Comparison of ENCODE assay signal across 15 cellular contexts in the genomic region with DNA sequence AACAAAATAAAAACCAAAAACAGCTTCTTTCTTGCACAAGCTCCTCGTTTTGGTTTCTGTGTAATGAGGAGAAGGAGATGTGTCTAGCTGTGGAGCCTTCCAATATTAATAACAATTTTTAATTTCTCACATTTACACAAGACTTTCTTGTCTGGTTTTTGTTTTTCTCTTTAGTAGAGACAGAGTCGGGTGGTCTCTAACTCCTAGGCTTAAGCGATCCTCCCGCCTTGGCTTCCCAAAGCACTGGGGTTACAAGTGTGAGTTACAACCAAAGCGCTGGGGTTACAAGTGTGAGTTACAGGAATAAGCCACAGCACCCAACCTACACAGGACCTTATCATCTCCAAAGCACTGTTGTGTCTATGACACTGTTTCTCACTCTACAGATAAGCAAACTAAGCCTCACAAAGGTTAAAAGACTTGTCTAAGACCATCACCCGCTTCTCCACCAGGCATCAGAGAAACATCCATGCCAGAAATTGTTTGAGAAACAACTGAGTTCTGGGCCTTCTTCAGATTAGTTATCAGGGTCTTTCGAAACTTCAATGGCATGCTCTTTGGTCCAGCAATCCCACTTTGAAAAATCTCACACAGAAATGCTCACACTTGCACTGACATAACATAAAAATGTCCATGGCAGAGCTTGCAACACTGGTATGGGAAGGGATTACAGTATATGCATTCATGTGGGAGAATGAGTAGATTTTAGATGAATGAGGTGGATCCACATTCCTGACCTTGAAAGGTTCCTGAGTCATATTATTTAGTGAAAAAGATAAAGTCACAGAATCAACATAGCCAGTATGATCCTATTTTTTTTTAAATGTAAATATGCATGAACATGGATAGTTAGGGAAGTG. TPM values are rescaled to one million over a fixed set of nuclear protein-coding genes. Genes with fewer than 3 reads are reported as not detected.
DNase-seq lines count a peak whose midpoint lies in the region; ATAC-seq, FAIRE-seq and TF ChIP-seq lines count a peak whose summit lies in the region.
"Had no signal": no experiment of that assay in that cellular context is flagged by ENCODE, and none has a peak within 500 bp of the region (broad histone marks: within the 10 kb centered on the region; RNA-seq: fewer than 3 reads in every experiment).

No MANE protein-coding gene starts in this region.

- CTCF ChIA-PET in A549 (lab: Yijun Ruan, JAX), result interaction anchor here (0.9 to 2.7 kb wide), 3 partner anchors 11 to 113 kb away, joined by 3 to 11 read pairs (median 3); no protein-coding TSS in a partner anchor
- CTCF ChIA-PET in activated CD4-positive, alpha-beta memory T cell treated with anti-CD3 and anti-CD28 coated beads, Interleukin-2, amount 10 ng/mL, durations not matched to agents 7 days and 5 days (lab: Charles Lee), result interaction anchor here (0.6 kb wide), 1 partner anchor 179 kb away, joined by 5 read pairs; no protein-coding TSS in a partner anchor

- H2AFZ ChIP-seq in hepatocyte, result no peak overlapping the region

- no peak for TF ChIP-seq RAD21 in A549 (conservative IDR thresholded peaks at IDR 0.05 in 1 of 2, IDR thresholded peaks at IDR 0.05 in 1 of 2)

- H3K79me2 ChIP-seq in hepatocyte, result peaks cover 45% of the 10 kb centered on the region

- TF ChIP-seq POLR2A in A549 (IDR thresholded peaks at IDR 0.05; ENCODE audit: low read length), result no peak
- TF ChIP-seq POLR2A in uterus (IDR thresholded peaks at IDR 0.05), result no peak

- DNase-seq in A549 (ENCODE audit: low read depth in 1 of 2, low spot score in 1 of 2), result peak in 1 of 2 experiments; percentile 37
- peak; percentile 34 for DNase-seq in HCEC 1CT
- peak; percentile 30 for DNase-seq in astrocyte of the hippocampus (ENCODE audit: low read depth, low spot score)
- peak; percentile 43 for DNase-seq in hepatocyte (ENCODE audit: low spot score)
- no peak for DNase-seq in activated CD4-positive, alpha-beta memory T cell treated with anti-CD3 and anti-CD28 coated beads, Interleukin-2, amount 10 ng/mL, durations not matched to agents 7 days and 5 days
- DNase-seq in RPMI8226, result no peak
- DNase-seq in uterus, result no peak
- no peak for DNase-seq in LoVo (ENCODE audit: low spot score)
- DNase-seq: colonic mucosa, NCI-H1092 treated with DMSO at 0.1 percent for 48 hours, NCI-H2171 treated with DMSO at 0.1 percent for 48 hours, ovary had no signal

- no peak overlapping the region for H3K4me3 ChIP-seq in A549
- H3K4me3 ChIP-seq in hepatocyte, result no peak overlapping the region
- H3K4me3 ChIP-seq in uterus, result no peak overlapping the region
- H3K4me3 ChIP-seq: colonic mucosa, esophagus muscularis mucosa, ovary had no signal

- no peaks in the 10 kb centered on the region for H3K9me2 ChIP-seq in hepatocyte (replicated peaks; ENCODE audit: insufficient read depth)

- peaks cover 26% of the 10 kb centered on the region for H3K4me1 Mint-ChIP-seq in activated CD4-positive, alpha-beta memory T cell treated with anti-CD3 and anti-CD28 coated beads, Interleukin-2, amount 10 ng/mL, durations not matched to agents 7 days and 5 days

- H3K27me3 ChIP-seq in hepatocyte (no peaks in the 10 kb centered on the region), uterus (no peaks in the 10 kb centered on the region)
- H3K27me3 ChIP-seq: colonic mucosa, esophagus muscularis mucosa, ovary had no signal

- H3K4me1 ChIP-seq in A549 (peaks cover 29% of the 10 kb centered on the region), hepatocyte (ENCODE audit: insufficient read depth) (peaks cover 34% of the 10 kb centered on the region), uterus (no peaks in the 10 kb centered on the region)
- H3K4me1 ChIP-seq: colonic mucosa had no signal

- POLR2A ChIA-PET in A549 (lab: Yijun Ruan, JAX), result interaction anchor here (1.0 kb wide), 1 partner anchor 125 kb away, joined by 3 read pairs; no protein-coding TSS in a partner anchor
- POLR2A ChIA-PET in activated CD4-positive, alpha-beta memory T cell treated with anti-CD3 and anti-CD28 coated beads, Interleukin-2, amount 10 ng/mL, durations not matched to agents 7 days and 5 days (lab: Charles Lee), result interaction anchor here (0.6 to 0.8 kb wide), 2 partner anchors 11 to 120 kb away, joined by 3 to 6 read pairs; no protein-coding TSS in a partner anchor

- ATAC-seq in A549, result no peak
- ATAC-seq: SK-N-SH treated with all-trans-retinoic acid at 6 μM for 48 hours had no signal

- peaks cover 10% of the 10 kb centered on the region for H3K9me3 ChIP-seq in A549
- no peaks in the 10 kb centered on the region for H3K9me3 ChIP-seq in hepatocyte (ENCODE audit: low read depth)
- no peaks in the 10 kb centered on the region for H3K9me3 ChIP-seq in uterus
- H3K9me3 ChIP-seq: colonic mucosa, esophagus muscularis mucosa, ovary had no signal

- no peak overlapping the region for H3K4me3 Mint-ChIP-seq in activated CD4-positive, alpha-beta memory T cell treated with anti-CD3 and anti-CD28 coated beads, Interleukin-2, amount 10 ng/mL, durations not matched to agents 7 days and 5 days
- H3K4me3 Mint-ChIP-seq: activated naive CD4-positive, alpha-beta T cell treated with anti-CD3 and anti-CD28 coated beads, Interleukin-2, amount 50 U/mL, for 24 hours had no signal

- H3K27me3 Mint-ChIP-seq in activated CD4-positive, alpha-beta memory T cell treated with anti-CD3 and anti-CD28 coated beads, Interleukin-2, amount 10 ng/mL, durations not matched to agents 7 days and 5 days, result no peaks in the 10 kb centered on the region
- H3K27me3 Mint-ChIP-seq: activated naive CD4-positive, alpha-beta T cell treated with anti-CD3 and anti-CD28 coated beads, Interleukin-2, amount 50 U/mL, for 24 hours had no signal

- H3K27ac ChIP-seq in A549 (no peak overlapping the region), hepatocyte (peak overlapping the region; percentile 63), uterus (no peak overlapping the region)
- H3K27ac ChIP-seq: colonic mucosa, esophagus muscularis mucosa, ovary had no signal

- peaks cover 2% of the 10 kb centered on the region for H3K9me3 Mint-ChIP-seq in activated CD4-positive, alpha-beta memory T cell treated with anti-CD3 and anti-CD28 coated beads, Interleukin-2, amount 10 ng/mL, durations not matched to agents 7 days and 5 days
- H3K9me3 Mint-ChIP-seq: activated naive CD4-positive, alpha-beta T cell treated with anti-CD3 and anti-CD28 coated beads, Interleukin-2, amount 50 U/mL, for 24 hours had no signal

- H3K36me3 ChIP-seq in hepatocyte (replicated peaks; ENCODE audit: insufficient read depth, low read depth) (no peaks in the 10 kb centered on the region), uterus (no peaks in the 10 kb centered on the region)
- H3K36me3 ChIP-seq: colonic mucosa, esophagus muscularis mucosa, ovary had no signal

- no peak for TF ChIP-seq EP300 in A549 (IDR thresholded peaks at IDR 0.05)

- intact Hi-C loops in uterus (cut with DNase I; ENCODE audit: low total_unique reads), result no loop called here

- WGBS in A549 (ENCODE audit: missing lambda C conversion rate), result 69% methylated on average over 7 of the region's 7 CpGs
- WGBS in hepatocyte (ENCODE audit: low lambda C conversion rate, missing lambda C conversion rate), result 81% methylated on average over 7 of the region's 7 CpGs

- no peak overlapping the region for H3K27ac Mint-ChIP-seq in activated CD4-positive, alpha-beta memory T cell treated with anti-CD3 and anti-CD28 coated beads, Interleukin-2, amount 10 ng/mL, durations not matched to agents 7 days and 5 days
- H3K27ac Mint-ChIP-seq: activated naive CD4-positive, alpha-beta T cell treated with anti-CD3 and anti-CD28 coated beads, Interleukin-2, amount 50 U/mL, for 24 hours had no signal

- H3K4me2 ChIP-seq in A549, result peak overlapping the region; percentile 37; the same call in 2 of the 3 replicates
- H3K4me2 ChIP-seq in hepatocyte, result peak overlapping the region; percentile 57

- peaks cover 6% of the 10 kb centered on the region for H4K20me1 ChIP-seq in hepatocyte (ENCODE audit: insufficient read depth, poor library complexity, severe bottlenecking)

- TF ChIP-seq CTCF in A549 (IDR thresholded peaks at IDR 0.05) (no peak), hepatocyte (IDR thresholded peaks at IDR 0.05; ENCODE audit: poor library complexity) (no peak), uterus (IDR thresholded peaks at IDR 0.05) (no peak)

- no peak for FAIRE-seq in A549 (lab: Jason Lieb, UNC)

- H3K36me3 Mint-ChIP-seq in activated CD4-positive, alpha-beta memory T cell treated with anti-CD3 and anti-CD28 coated beads, Interleukin-2, amount 10 ng/mL, durations not matched to agents 7 days and 5 days (ENCODE audit: low read depth), result no peaks in the 10 kb centered on the region

TF ChIP-seq in A549, 52 proteins besides CTCF, POLR2A, EP300 and RAD21 (continues in another document):
- no peak for TF ChIP-seq ZNF302 (CRISPR knock-in tag; IDR thresholded peaks at IDR 0.05)
- TF ChIP-seq HEYL (CRISPR knock-in tag; IDR thresholded peaks at IDR 0.05), result no peak
- TF ChIP-seq CEBPB (IDR thresholded peaks at IDR 0.05), result no peak
- no peak for TF ChIP-seq NFE2L2 (conservative IDR thresholded peaks at IDR 0.05; ENCODE audit: low read length)
- no peak for TF ChIP-seq RCOR1 (IDR thresholded peaks at IDR 0.05; ENCODE audit: low read depth, low read length)

RNA-seq across cellular contexts. Expression of a gene that starts 3.9 kb away (rescaled TPM):
- 1.2 and 1.3 TPM in 2 replicates for polyA plus RNA-seq in A549 (2011; rRNA removed)
- 0.16 and 0.27 TPM in 2 replicates for polyA plus RNA-seq in A549 (2012; cell fraction: cytosol; rRNA removed)
- 0.58 and 0.69 TPM in 2 replicates for polyA plus RNA-seq in A549 (2012; cell fraction: nucleus; rRNA removed)
- 0.60 to 0.68 TPM (median 0.66 TPM) in 3 replicates for polyA plus RNA-seq in A549 (2017; fragmentation: RNase III; extraction: RNeasy Plus Mini Kit Qiagen cat#74134 plus additional on column Dnase treatment)
- polyA minus RNA-seq in A549 (2011; rRNA and poly(A)+ RNA removed), result 1.1 and 1.7 TPM in 2 replicates
- total RNA-seq in hepatocyte, result 50.1 and 59.1 TPM in 2 replicates
- 18.8 and 31.2 TPM in 2 replicates for polyA plus RNA-seq in hepatocyte
- 1 to 10 TPM; 5.5 to 5.9 TPM for total RNA-seq in activated CD4-positive, alpha-beta memory T cell treated with anti-CD3 and anti-CD28 coated beads, Interleukin-2, amount 10 ng/mL, durations not matched to agents 7 days and 5 days
- 10 to 100 TPM in 1 of 4 donors, 1 to 10 TPM in 3; 1.0 to 11.0 (median 6.7) TPM for total RNA-seq in uterus

RNA-seq across cellular contexts. Expression of a gene that starts 56.8 kb away (rescaled TPM):
- polyA plus RNA-seq in A549 (2011; rRNA removed), result 36.7 and 40.9 TPM in 2 replicates
- 40.8 and 45.1 TPM in 2 replicates for polyA plus RNA-seq in A549 (2012; cell fraction: cytosol; rRNA removed)
- 85.0 and 109 TPM in 2 replicates for polyA plus RNA-seq in A549 (2012; cell fraction: nucleus; rRNA removed)
- polyA plus RNA-seq in A549 (2017; fragmentation: RNase III; extraction: RNeasy Plus Mini Kit Qiagen cat#74134 plus additional on column Dnase treatment), result 18.6 to 22.8 TPM (median 21.0 TPM) in 3 replicates
- polyA minus RNA-seq in A549 (2011; rRNA and poly(A)+ RNA removed), result 65.2 and 70.4 TPM in 2 replicates
- total RNA-seq in hepatocyte, result 16.9 and 17.6 TPM in 2 replicates
- polyA plus RNA-seq in hepatocyte, result 19.7 and 35.1 TPM in 2 replicates
- 10 to 100 TPM; 25.7 to 27.6 TPM for total RNA-seq in activated CD4-positive, alpha-beta memory T cell treated with anti-CD3 and anti-CD28 coated beads, Interleukin-2, amount 10 ng/mL, durations not matched to agents 7 days and 5 days
- total RNA-seq in uterus, result 10 to 100 TPM; 20.2 to 70.3 (median 45.4) TPM

Comparison
In these comparisons a context has a peak if more than half of its experiments do, and no peak if none do; other contexts are left out.
1. DNase-seq: peak in HCEC 1CT (single experiment), astrocyte of the hippocampus (single experiment) and hepatocyte (single experiment); none in activated CD4-positive, alpha-beta memory T cell treated with anti-CD3 and anti-CD28 coated beads, Interleukin-2, amount 10 ng/mL, durations not matched to agents 7 days and 5 days (single experiment), RPMI8226 (single experiment), uterus (0 of 2) and LoVo (single experiment).